Comparison of ENCODE assay signal across 1 cellular context in the genomic region with DNA sequence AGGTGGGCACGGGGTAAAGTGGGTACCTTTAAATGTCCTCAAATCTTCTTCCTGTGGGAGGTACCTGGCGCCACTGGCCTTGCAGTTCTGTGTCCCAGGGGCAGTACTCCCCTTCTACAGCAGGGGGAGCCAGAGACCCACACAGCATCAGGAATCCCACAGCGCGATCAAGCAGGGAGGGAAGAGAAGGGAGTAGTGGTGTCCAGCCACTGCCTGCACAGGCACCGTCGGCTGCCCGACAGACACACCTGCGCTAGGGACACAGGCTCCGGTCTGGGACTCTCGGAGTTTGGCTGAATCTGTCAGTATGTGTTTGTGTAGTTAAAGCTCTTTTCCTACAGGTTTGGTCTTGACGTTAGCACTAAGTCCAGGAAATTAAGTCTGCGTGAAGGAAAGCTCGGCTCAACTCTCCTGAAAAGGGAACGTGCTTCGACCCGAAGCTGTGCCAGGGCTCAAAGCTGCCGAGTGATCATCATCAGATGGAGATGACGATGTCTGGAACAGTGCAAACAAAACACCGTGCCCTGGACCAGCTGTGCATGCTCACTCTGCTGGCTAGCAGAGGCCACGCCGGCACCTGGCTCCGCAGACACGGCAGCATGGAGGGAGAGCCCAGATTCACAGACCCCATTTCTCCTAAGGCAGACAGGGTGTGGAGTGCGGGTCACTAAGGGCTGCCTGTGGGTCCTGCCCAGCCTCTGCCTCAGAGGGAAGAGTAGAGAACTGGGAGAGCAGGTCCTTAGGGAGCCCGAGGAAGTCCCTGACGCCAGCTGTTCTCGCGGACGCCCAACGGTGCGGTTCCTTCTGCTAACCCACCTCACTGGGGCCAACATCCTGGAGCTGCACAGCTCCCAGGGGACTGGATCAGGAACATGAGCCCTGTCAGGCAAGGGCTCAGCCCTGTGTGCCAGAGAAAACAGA.
TF ChIP-seq lines count a peak whose summit lies in the region.

No MANE protein-coding gene starts in this region.

TF ChIP-seq in SK-N-SH treated with all-trans-retinoic acid at 6 μM for 48 hours, 23 proteins besides CTCF, POLR2A, EP300 and RAD21 (continued from another document):
- no peak for TF ChIP-seq PATZ1 (CRISPR knock-in tag; IDR thresholded peaks at IDR 0.05; ENCODE audit: borderline replicate concordance)
- TF ChIP-seq OSR1 (CRISPR knock-in tag; IDR thresholded peaks at IDR 0.05): no peak
- no peak for TF ChIP-seq ESRRG (CRISPR knock-in tag; IDR thresholded peaks at IDR 0.05)
- no peak for TF ChIP-seq SNAI2 (CRISPR knock-in tag; IDR thresholded peaks at IDR 0.05)
- TF ChIP-seq ZNF565 (CRISPR knock-in tag; conservative IDR thresholded peaks at IDR 0.05; ENCODE audit: low read depth): no peak
- TF ChIP-seq BACH2 (CRISPR knock-in tag; IDR thresholded peaks at IDR 0.05; ENCODE audit: borderline replicate concordance): no peak
- no peak for TF ChIP-seq TCF4 (CRISPR knock-in tag; IDR thresholded peaks at IDR 0.05; ENCODE audit: borderline replicate concordance)
